Comparison of ENCODE assay signal across 1 cellular context in genomic region chr12:57590892-57591566, GRCh38.
A peak's percentile ranks its signal among the peaks of the same experiment; 100 is the strongest.
TF ChIP-seq lines count a peak whose summit lies in the region.

PIP4K2C (plus strand) TSS chr12:57591192; CDS start chr12:57591290, 98 bp downstream.

TF ChIP-seq in HepG2, 621 proteins besides CTCF, POLR2A, EP300 and RAD21 (continued from another document and continues in another):
- TF ChIP-seq PLSCR1 (CRISPR knock-in tag; IDR thresholded peaks at IDR 0.05; ENCODE audit: borderline replicate concordance): no peak
- no peak for TF ChIP-seq ZNF549 (CRISPR knock-in tag; IDR thresholded peaks at IDR 0.05)
- TF ChIP-seq ZNF280B (CRISPR knock-in tag; IDR thresholded peaks at IDR 0.05; ENCODE audit: borderline replicate concordance): no peak
- TF ChIP-seq NFYC (CRISPR knock-in tag; IDR thresholded peaks at IDR 0.05): peak; percentile 22; the same call in 1 of the 2 replicates
- TF ChIP-seq LCORL (IDR thresholded peaks at IDR 0.05): 0 out of 2 replicates have a peak, but pooled peaks have one; percentile 19
- peak; percentile 11; the same call in 1 of the 2 replicates for TF ChIP-seq LCORL (CRISPR knock-in tag; IDR thresholded peaks at IDR 0.05)
- TF ChIP-seq ZFP82 (CRISPR knock-in tag; IDR thresholded peaks at IDR 0.05; ENCODE audit: borderline replicate concordance): no peak
- TF ChIP-seq SCMH1 (CRISPR knock-in tag; IDR thresholded peaks at IDR 0.05; ENCODE audit: borderline replicate concordance): no peak
- no peak for TF ChIP-seq CREB1 (IDR thresholded peaks at IDR 0.05)
- TF ChIP-seq CREB1 (CRISPR knock-in tag; IDR thresholded peaks at IDR 0.05): no peak
- TF ChIP-seq ZNF326 (CRISPR knock-in tag; IDR thresholded peaks at IDR 0.05; ENCODE audit: borderline replicate concordance): no peak
- no peak for TF ChIP-seq ZNF75D (CRISPR knock-in tag; IDR thresholded peaks at IDR 0.05; ENCODE audit: borderline replicate concordance)
- TF ChIP-seq ZBTB43 (CRISPR knock-in tag; conservative IDR thresholded peaks at IDR 0.05): no peak
- TF ChIP-seq MTERF4 (CRISPR knock-in tag; IDR thresholded peaks at IDR 0.05): no peak
- TF ChIP-seq KLF6 (CRISPR knock-in tag; IDR thresholded peaks at IDR 0.05): peak; percentile 75; the same call in 1 of the 2 replicates
- no peak for TF ChIP-seq FUBP1 (CRISPR knock-in tag; IDR thresholded peaks at IDR 0.05; ENCODE audit: borderline replicate concordance)
- no peak for TF ChIP-seq FIP1L1 (IDR thresholded peaks at IDR 0.05; ENCODE audit: borderline replicate concordance, insufficient read depth, low read depth, low read length)
- TF ChIP-seq RARA (CRISPR knock-in tag; IDR thresholded peaks at IDR 0.05): no peak
- no peak for TF ChIP-seq ZBTB46 (CRISPR knock-in tag; IDR thresholded peaks at IDR 0.05; ENCODE audit: borderline replicate concordance)
- no peak for TF ChIP-seq NFKBIZ (CRISPR knock-in tag; IDR thresholded peaks at IDR 0.05)
- TF ChIP-seq ZNF850 (CRISPR knock-in tag; conservative IDR thresholded peaks at IDR 0.05): no peak
- TF ChIP-seq TRAFD1 (CRISPR knock-in tag; IDR thresholded peaks at IDR 0.05; ENCODE audit: borderline replicate concordance): no peak
- no peak for TF ChIP-seq ETS1 (CRISPR knock-in tag; IDR thresholded peaks at IDR 0.05)
- no peak for TF ChIP-seq TCF12 (IDR thresholded peaks at IDR 0.05)
- peak; percentile 69; the same call in 1 of the 2 replicates for TF ChIP-seq TCF12 (CRISPR knock-in tag; IDR thresholded peaks at IDR 0.05)
- TF ChIP-seq ZNF256 (CRISPR knock-in tag; conservative IDR thresholded peaks at IDR 0.05): no peak; the same call in 1 of the 2 replicates
- peak; percentile 38; the same call in 1 of the 2 replicates for TF ChIP-seq ZNF12 (CRISPR knock-in tag; IDR thresholded peaks at IDR 0.05)
- TF ChIP-seq FOXA1 (IDR thresholded peaks at IDR 0.05): no peak
- no peak for TF ChIP-seq FOXA1 (CRISPR knock-in tag; IDR thresholded peaks at IDR 0.05)
- no peak for TF ChIP-seq CBX1 (IDR thresholded peaks at IDR 0.05; ENCODE audit: low read depth)
- peak; percentile 66; the same call in 1 of the 2 replicates for TF ChIP-seq KLF12 (CRISPR knock-in tag; IDR thresholded peaks at IDR 0.05; ENCODE audit: borderline replicate concordance)
- no peak for TF ChIP-seq ZNF362 (CRISPR knock-in tag; IDR thresholded peaks at IDR 0.05; ENCODE audit: borderline replicate concordance)
- no peak for TF ChIP-seq SMARCC2 (IDR thresholded peaks at IDR 0.05)
- no peak for TF ChIP-seq RELA (CRISPR knock-in tag; IDR thresholded peaks at IDR 0.05)
- no peak for TF ChIP-seq ZNF451 (CRISPR knock-in tag; IDR thresholded peaks at IDR 0.05)
- TF ChIP-seq ZNF17 (CRISPR knock-in tag; IDR thresholded peaks at IDR 0.05): 0 out of 2 replicates have a peak, but pooled peaks have one; percentile 81
- TF ChIP-seq KDM3A (CRISPR knock-in tag; IDR thresholded peaks at IDR 0.05; ENCODE audit: low read depth): no peak
- 0 out of 2 replicates have a peak, but pooled peaks have one; percentile 41 for TF ChIP-seq ZNF276 (CRISPR knock-in tag; IDR thresholded peaks at IDR 0.05; ENCODE audit: low read depth)
- TF ChIP-seq ZNF616 (CRISPR knock-in tag; IDR thresholded peaks at IDR 0.05; ENCODE audit: low read depth): no peak
- 0 out of 2 replicates have a peak, but pooled peaks have one; percentile 45 for TF ChIP-seq DZIP1 (CRISPR knock-in tag; IDR thresholded peaks at IDR 0.05)
- no peak for TF ChIP-seq SATB2 (CRISPR knock-in tag; IDR thresholded peaks at IDR 0.05)
- no peak for TF ChIP-seq ZNF264 (CRISPR knock-in tag; IDR thresholded peaks at IDR 0.05)
- TF ChIP-seq NFIC (IDR thresholded peaks at IDR 0.05; ENCODE audit: low read length): no peak
- peak; percentile 54; the same call in 1 of the 2 replicates for TF ChIP-seq ZNF543 (CRISPR knock-in tag; IDR thresholded peaks at IDR 0.05)
- TF ChIP-seq ZNF674 (CRISPR knock-in tag; IDR thresholded peaks at IDR 0.05; ENCODE audit: low read depth): no peak
- TF ChIP-seq PHB2 (IDR thresholded peaks at IDR 0.05; ENCODE audit: partially characterized antibody): no peak
- TF ChIP-seq NFRKB (IDR thresholded peaks at IDR 0.05): no peak
- no peak for TF ChIP-seq EZH2 (conservative IDR thresholded peaks at IDR 0.05; ENCODE audit: low read depth, low read length)
- TF ChIP-seq XRCC5 (optimal IDR thresholded peaks at IDR 0.05; ENCODE audit: low read length): no peak
- peak; percentile 71; the same call in 1 of the 2 replicates for TF ChIP-seq KDM2A (CRISPR knock-in tag; IDR thresholded peaks at IDR 0.05; ENCODE audit: borderline replicate concordance, low read depth)
- TF ChIP-seq ZNF263 (CRISPR knock-in tag; IDR thresholded peaks at IDR 0.05): no peak
